Comparison of ENCODE assay signal across 15 cellular contexts in the genomic region with DNA sequence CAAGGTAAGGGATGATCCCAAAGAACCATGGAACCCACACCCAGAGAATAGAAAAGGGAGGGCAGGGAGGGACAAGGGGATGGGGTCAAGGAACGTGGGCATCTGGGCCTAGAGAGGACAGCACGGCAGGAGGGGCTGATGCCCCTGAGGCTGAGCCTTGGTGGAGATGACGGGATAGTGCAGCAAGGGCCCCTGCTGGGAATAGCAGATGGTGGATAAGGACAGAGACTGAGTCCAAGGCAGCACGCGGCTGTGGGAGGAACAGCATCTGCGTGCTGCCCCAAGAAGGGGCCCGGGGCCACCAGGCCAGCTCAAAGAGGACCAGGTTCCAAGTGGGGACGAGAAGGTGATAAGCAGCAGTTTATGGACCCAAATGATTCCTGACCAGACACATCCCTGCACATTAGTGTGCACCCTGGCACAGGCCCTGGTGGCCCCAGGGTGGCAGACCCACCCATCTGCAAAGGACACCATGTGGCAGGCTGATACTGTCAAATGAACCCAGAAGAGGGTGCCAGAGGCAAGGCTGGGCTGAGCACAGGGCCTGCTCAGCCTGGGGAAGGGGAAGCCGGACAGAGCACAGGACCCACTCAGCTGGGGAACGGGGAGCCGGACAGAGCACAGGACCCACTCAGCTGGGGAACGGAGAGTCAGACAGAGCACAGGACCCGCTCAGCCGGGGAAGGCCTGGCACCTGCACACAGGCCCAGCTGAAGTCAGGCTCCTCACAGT. TPM values are rescaled to one million over a fixed set of nuclear protein-coding genes. Genes with fewer than 3 reads are reported as not detected.
DNase-seq lines count a peak whose midpoint lies in the region; ATAC-seq and TF ChIP-seq lines count a peak whose summit lies in the region.
"Had no signal": no experiment of that assay in that cellular context is flagged by ENCODE, and none has a peak within 500 bp of the region (broad histone marks: within the 10 kb centered on the region; RNA-seq: fewer than 3 reads in every experiment).

No MANE protein-coding gene starts in this region.

- no peak overlapping the region for H3K4me3 Mint-ChIP-seq in activated naive CD4-positive, alpha-beta T cell treated with anti-CD3 and anti-CD28 coated beads, Interleukin-2, amount 10 ng/mL, durations not matched to agents 7 days and 5 days
- H3K4me3 Mint-ChIP-seq in stimulated activated effector memory CD8-positive, alpha-beta T cell treated with anti-CD3 and anti-CD28 coated beads, Interleukin-12 subunit alpha, Interleukin-12 subunit beta, amount 100 ng/mL, for 72 hours = no peak overlapping the region
- no peak overlapping the region for H3K4me3 Mint-ChIP-seq in naive thymus-derived CD8-positive, alpha-beta T cell
- no peak overlapping the region for H3K4me3 Mint-ChIP-seq in immature natural killer cell
- H3K4me3 Mint-ChIP-seq: activated T-cell treated with anti-CD3 and anti-CD28 coated beads, Interleukin-2, amount 50 U/mL, for 4 hours; T-helper 1 cell treated with Interleukin-12 subunit alpha and Interleukin-12 subunit beta and Interleukin-4 antibody, amounts not matched to agents 30 μg/mL and 1 μg/mL, for 36 hours had no signal

- H3K9me3 ChIP-seq in SK-N-MC (ENCODE audit: low read depth, low read length) = no peaks in the 10 kb centered on the region

- POLR2A ChIA-PET in naive thymus-derived CD8-positive, alpha-beta T cell (lab: Charles Lee) = no interaction called here

- H3K36me3 ChIP-seq in SK-N-MC (ENCODE audit: insufficient read depth, low read length) = peaks cover 48% of the 10 kb centered on the region

- CTCF ChIA-PET in activated naive CD4-positive, alpha-beta T cell treated with anti-CD3 and anti-CD28 coated beads, Interleukin-2, amount 10 ng/mL, durations not matched to agents 7 days and 5 days (lab: Charles Lee) = no interaction called here

- H3K4me3 ChIP-seq in SK-N-MC (peak overlapping the region; percentile 47), foreskin fibroblast (ENCODE audit: low read depth in 1 of 2, low read length in 2 of 2) (no peak overlapping the region)

- peak in 1 of 2 donors; percentile 24 for ATAC-seq in activated naive CD4-positive, alpha-beta T cell treated with anti-CD3 and anti-CD28 coated beads, Interleukin-2, amount 50 U/mL, for 72 hours
- peak; percentile 39 to 67 for ATAC-seq in left cardiac atrium
- peak; percentile 16 for ATAC-seq in stimulated activated effector memory CD8-positive, alpha-beta T cell treated with anti-CD3 and anti-CD28 coated beads, Interleukin-12 subunit alpha, Interleukin-12 subunit beta, amount 100 ng/mL, for 72 hours
- ATAC-seq in naive thymus-derived CD8-positive, alpha-beta T cell = no peak

- TF ChIP-seq CTCF in foreskin fibroblast (IDR thresholded peaks at IDR 0.05; ENCODE audit: low read depth, low read length) = no peak

- H3K27ac ChIP-seq in SK-N-MC = peak overlapping the region; percentile 63

- H3K36me3 Mint-ChIP-seq in activated naive CD4-positive, alpha-beta T cell treated with anti-CD3 and anti-CD28 coated beads, Interleukin-2, amount 50 U/mL, for 72 hours = peaks cover 0 to 4% of the 10 kb centered on the region in 2 donors
- peaks cover 31% of the 10 kb centered on the region for H3K36me3 Mint-ChIP-seq in activated naive CD4-positive, alpha-beta T cell treated with anti-CD3 and anti-CD28 coated beads, Interleukin-2, amount 10 ng/mL, durations not matched to agents 7 days and 5 days
- peaks cover 64% of the 10 kb centered on the region for H3K36me3 Mint-ChIP-seq in stimulated activated effector memory CD8-positive, alpha-beta T cell treated with anti-CD3 and anti-CD28 coated beads, Interleukin-12 subunit alpha, Interleukin-12 subunit beta, amount 100 ng/mL, for 72 hours
- H3K36me3 Mint-ChIP-seq in naive thymus-derived CD8-positive, alpha-beta T cell = peaks cover 5 to 78% (median 23%) of the 10 kb centered on the region in 3 donors
- peaks cover 7 to 30% (median 22%) of the 10 kb centered on the region in 3 donors for H3K36me3 Mint-ChIP-seq in immature natural killer cell

- no peaks in the 10 kb centered on the region for H3K27me3 Mint-ChIP-seq in activated naive CD4-positive, alpha-beta T cell treated with anti-CD3 and anti-CD28 coated beads, Interleukin-2, amount 10 ng/mL, durations not matched to agents 7 days and 5 days
- no peaks in the 10 kb centered on the region for H3K27me3 Mint-ChIP-seq in naive thymus-derived CD8-positive, alpha-beta T cell
- peaks cover 0 to 1% (median 0%) of the 10 kb centered on the region in 3 donors for H3K27me3 Mint-ChIP-seq in immature natural killer cell (ENCODE audit: low read depth in 3 of 3)

- no peak overlapping the region for H3K9ac ChIP-seq in SK-N-MC (ENCODE audit: insufficient read length)

- peak overlapping the region; percentile 59 to 81 for H3K27ac Mint-ChIP-seq in activated naive CD4-positive, alpha-beta T cell treated with anti-CD3 and anti-CD28 coated beads, Interleukin-2, amount 50 U/mL, for 72 hours
- H3K27ac Mint-ChIP-seq in activated naive CD4-positive, alpha-beta T cell treated with anti-CD3 and anti-CD28 coated beads, Interleukin-2, amount 10 ng/mL, durations not matched to agents 7 days and 5 days = no peak overlapping the region
- no peak overlapping the region for H3K27ac Mint-ChIP-seq in stimulated activated effector memory CD8-positive, alpha-beta T cell treated with anti-CD3 and anti-CD28 coated beads, Interleukin-12 subunit alpha, Interleukin-12 subunit beta, amount 100 ng/mL, for 72 hours
- no peak overlapping the region for H3K27ac Mint-ChIP-seq in naive thymus-derived CD8-positive, alpha-beta T cell
- H3K27ac Mint-ChIP-seq in immature natural killer cell = peak overlapping the region in 2 of 6 donors; percentile 40 to 50
- H3K27ac Mint-ChIP-seq: T-helper 1 cell treated with Interleukin-12 subunit alpha and Interleukin-12 subunit beta and Interleukin-4 antibody, amounts not matched to agents 30 μg/mL and 1 μg/mL, for 36 hours had no signal

- peaks cover 5% of the 10 kb centered on the region for H3K4me1 Mint-ChIP-seq in activated naive CD4-positive, alpha-beta T cell treated with anti-CD3 and anti-CD28 coated beads, Interleukin-2, amount 10 ng/mL, durations not matched to agents 7 days and 5 days
- no peaks in the 10 kb centered on the region for H3K4me1 Mint-ChIP-seq in stimulated activated effector memory CD8-positive, alpha-beta T cell treated with anti-CD3 and anti-CD28 coated beads, Interleukin-12 subunit alpha, Interleukin-12 subunit beta, amount 100 ng/mL, for 72 hours
- peaks cover 0 to 3% (median 0%) of the 10 kb centered on the region in 4 donors for H3K4me1 Mint-ChIP-seq in naive thymus-derived CD8-positive, alpha-beta T cell
- H3K4me1 Mint-ChIP-seq in immature natural killer cell = no peaks in the 10 kb centered on the region

- intact Hi-C loops in left cardiac atrium (cut with DNase I) = no loop called here

- DNase-seq in activated naive CD4-positive, alpha-beta T cell treated with anti-CD3 and anti-CD28 coated beads, Interleukin-2, amount 50 U/mL, for 72 hours (ENCODE audit: low spot score in 2 of 2) = no peak
- DNase-seq in activated naive CD4-positive, alpha-beta T cell treated with anti-CD3 and anti-CD28 coated beads, Interleukin-2, amount 10 ng/mL, durations not matched to agents 7 days and 5 days = no peak
- no peak for DNase-seq in SK-N-MC (ENCODE audit: low read depth, low spot score)
- DNase-seq in left cardiac atrium = no peak
- no peak for DNase-seq in stimulated activated effector memory CD8-positive, alpha-beta T cell treated with anti-CD3 and anti-CD28 coated beads, Interleukin-12 subunit alpha, Interleukin-12 subunit beta, amount 100 ng/mL, for 72 hours (ENCODE audit: low spot score in 2 of 2)
- no peak for DNase-seq in naive thymus-derived CD8-positive, alpha-beta T cell
- DNase-seq in foreskin fibroblast = no peak
- DNase-seq in immature natural killer cell = no peak
- DNase-seq: activated CD4-positive, alpha-beta T cell treated with anti-CD3 and anti-CD28 coated beads for 48 hours; activated T-cell treated with anti-CD3 and anti-CD28 coated beads, Interleukin-2, amount 50 U/mL, for 4 hours; amniotic stem cell; NCI-H1092 treated with DMSO at 0.1 percent for 48 hours; NCI-H2227 treated with DMSO at 0.1 percent for 48 hours; occipital lobe had no signal

- no peaks in the 10 kb centered on the region for H3K9me3 Mint-ChIP-seq in activated naive CD4-positive, alpha-beta T cell treated with anti-CD3 and anti-CD28 coated beads, Interleukin-2, amount 50 U/mL, for 72 hours
- no peaks in the 10 kb centered on the region for H3K9me3 Mint-ChIP-seq in activated naive CD4-positive, alpha-beta T cell treated with anti-CD3 and anti-CD28 coated beads, Interleukin-2, amount 10 ng/mL, durations not matched to agents 7 days and 5 days
- no peaks in the 10 kb centered on the region for H3K9me3 Mint-ChIP-seq in stimulated activated effector memory CD8-positive, alpha-beta T cell treated with anti-CD3 and anti-CD28 coated beads, Interleukin-12 subunit alpha, Interleukin-12 subunit beta, amount 100 ng/mL, for 72 hours
- H3K9me3 Mint-ChIP-seq in naive thymus-derived CD8-positive, alpha-beta T cell = no peaks in the 10 kb centered on the region
- H3K9me3 Mint-ChIP-seq in immature natural killer cell = no peaks in the 10 kb centered on the region
- H3K9me3 Mint-ChIP-seq: activated T-cell treated with anti-CD3 and anti-CD28 coated beads, Interleukin-2, amount 50 U/mL, for 4 hours; T-helper 1 cell treated with Interleukin-12 subunit alpha and Interleukin-12 subunit beta and Interleukin-4 antibody, amounts not matched to agents 30 μg/mL and 1 μg/mL, for 36 hours had no signal

RNA-seq across cellular contexts. Expression of gene TESMIN, which starts 12.8 kb away (rescaled TPM):
- total RNA-seq in activated naive CD4-positive, alpha-beta T cell treated with anti-CD3 and anti-CD28 coated beads, Interleukin-2, amount 50 U/mL, for 72 hours = 1 to 10 TPM; 6.3 to 8.8 TPM
- under 1 TPM; 0.29 to 0.52 TPM for total RNA-seq in left cardiac atrium
- 1 to 10 TPM; 3.8 to 5.3 TPM for total RNA-seq in naive thymus-derived CD8-positive, alpha-beta T cell
- 1 to 10 TPM in 2 of 3 donors, under 1 TPM in 1; 0.66 to 2.8 (median 2.3) TPM for polyA plus RNA-seq in naive thymus-derived CD8-positive, alpha-beta T cell
- 1 to 10 TPM in 1 of 3 donors, under 1 TPM in 1, not detected in 1; 0.47 to 1.9 TPM for polyA plus RNA-seq in immature natural killer cell

Comparison
In these comparisons a context has a peak if more than half of its experiments do, and no peak if none do; other contexts are left out.
1. H3K27ac Mint-ChIP-seq: peak in activated naive CD4-positive, alpha-beta T cell treated with anti-CD3 and anti-CD28 coated beads, Interleukin-2, amount 50 U/mL, for 72 hours (2 of 2); none in activated naive CD4-positive, alpha-beta T cell treated with anti-CD3 and anti-CD28 coated beads, Interleukin-2, amount 10 ng/mL, durations not matched to agents 7 days and 5 days (single experiment), stimulated activated effector memory CD8-positive, alpha-beta T cell treated with anti-CD3 and anti-CD28 coated beads, Interleukin-12 subunit alpha, Interleukin-12 subunit beta, amount 100 ng/mL, for 72 hours (single experiment) and naive thymus-derived CD8-positive, alpha-beta T cell (0 of 10).
2. ATAC-seq: peak in left cardiac atrium (2 of 2) and stimulated activated effector memory CD8-positive, alpha-beta T cell treated with anti-CD3 and anti-CD28 coated beads, Interleukin-12 subunit alpha, Interleukin-12 subunit beta, amount 100 ng/mL, for 72 hours (single experiment); none in naive thymus-derived CD8-positive, alpha-beta T cell (0 of 2).